18 cellular contexts compared by ENCODE assay signal in genomic region chr6:168333471-168333870, GRCh38. TPM values are rescaled to one million over a fixed set of nuclear protein-coding genes. Genes with fewer than 3 reads are reported as not detected.
"Had no signal": no experiment of that assay in that cellular context is flagged by ENCODE, and none has a peak within 500 bp of the region (broad histone marks: within the 10 kb centered on the region; RNA-seq: fewer than 3 reads in every experiment).

No MANE protein-coding gene starts in this region.

- H3K27ac ChIP-seq: cardiac muscle cell, prostate gland, stomach, VCaP had no signal

- H3K36me3 Mint-ChIP-seq: activated naive CD8-positive, alpha-beta T cell; mesothelial cell of epicardium; type B pancreatic cell had no signal

- H3K4me1 ChIP-seq: prostate gland had no signal

- ATAC-seq: left lobe of liver, T-helper 17 cell had no signal

- H3K4me3 ChIP-seq: cardiac muscle cell, lung, prostate gland had no signal

- H3K27ac Mint-ChIP-seq: activated naive CD8-positive, alpha-beta T cell; mesothelial cell of epicardium; T-helper 17 cell had no signal

- H3K27me3 ChIP-seq: stomach had no signal

- H3K9me3 Mint-ChIP-seq: mesothelial cell of epicardium, neural crest cell, type B pancreatic cell had no signal

- H3K4me1 Mint-ChIP-seq: neural crest cell, T-helper 17 cell had no signal

- H3K9me3 ChIP-seq: prostate gland, stomach had no signal

- DNase-seq: activated CD4-positive, alpha-beta T cell treated with anti-CD3 and anti-CD28 coated beads for 1 hour; activated gamma-delta T cell treated with Interleukin-2 at 50 U/mL for 16 hours; hypothalamus; right cardiac atrium; stomach; T-helper 17 cell had no signal

- H3K4me3 Mint-ChIP-seq: activated naive CD8-positive, alpha-beta T cell; mesothelial cell of epicardium; neural crest cell; T-helper 17 cell had no signal

- H3K36me3 ChIP-seq: cardiac muscle cell, prostate gland, stomach had no signal

RNA-seq across cellular contexts. Expression of gene DACT2, which starts 13.9 kb away (rescaled TPM):
- total RNA-seq: activated CD8-positive, alpha-beta memory T cell treated with anti-CD3 and anti-CD28 coated beads for 36 hours; dermis microvascular lymphatic vessel endothelial cell; osteoblast; T-helper 17 cell had no signal
